Comparison of ENCODE assay signal across 8 cellular contexts in genomic region chr15:90902996-90903732, GRCh38. TPM values are rescaled to one million over a fixed set of nuclear protein-coding genes. Genes with fewer than 3 reads are reported as not detected.
DNase-seq lines count a peak whose midpoint lies in the region; ATAC-seq and TF ChIP-seq lines count a peak whose summit lies in the region.

MAN2A2 (plus strand) TSS chr15:90903302; CDS start chr15:90904208, 906 bp downstream.

- peak; percentile 46 for ATAC-seq in HG02973 (IDR thresholded peaks at IDR 0.05; ENCODE audit: unreplicated experiment)

- WGBS in lower leg skin, 2 donors: 0 to 2% methylated on average over 30 to 46 of the region's 53 CpGs

- H3K4me3 ChIP-seq in lower leg skin (ENCODE audit: low read depth, poor library complexity, severe bottlenecking): peak within 1 kb of the TSS; percentile 82

- intact Hi-C loops in lower leg skin (cut with DNase I; ENCODE audit: low total_unique reads): no loop called here

- peak; percentile 64 for DNase-seq in NCI-H82 (lab: John Stamatoyannopoulos, UW)
- no peak for DNase-seq in NCI-H82 treated with DMSO at 0.1 percent for 48 hours (lab: John Stamatoyannopoulos, UW; ENCODE audit: unreplicated experiment)
- DNase-seq in NCI-H226: peak; percentile 22
- DNase-seq in activated CD4-positive, alpha-beta T cell treated with anti-CD3 and anti-CD28 coated beads, Interleukin-2, amount 50 U/mL, for 4 hours: peak; percentile 76 to 77
- peak in 1 of 2 donors; percentile 53 for DNase-seq in dermis microvascular lymphatic vessel endothelial cell (ENCODE audit: low read depth in 2 of 2)
- DNase-seq in lower leg skin (ENCODE audit: low spot score in 2 of 2): peak in 1 of 2 donors; percentile 90
- peak; percentile 79 for DNase-seq in stimulated activated CD4-positive, alpha-beta T cell treated with anti-CD3 and anti-CD28 coated beads, Interleukin-4, amount 100 ng/mL, for 4 hours

- no peak for TF ChIP-seq CTCF in lower leg skin (IDR thresholded peaks at IDR 0.05)

- no peak for TF ChIP-seq POLR2A in lower leg skin (IDR thresholded peaks at IDR 0.05)

RNA-seq across cellular contexts. Expression of gene MAN2A2, which starts in this region (rescaled TPM):
- total RNA-seq in dermis microvascular lymphatic vessel endothelial cell (13.6 and 24.4 TPM in 2 replicates), lower leg skin (10 to 100 TPM; 21.8 to 43.5 (median 27.4) TPM)
